13 cellular contexts compared by ENCODE assay signal in the genomic region with DNA sequence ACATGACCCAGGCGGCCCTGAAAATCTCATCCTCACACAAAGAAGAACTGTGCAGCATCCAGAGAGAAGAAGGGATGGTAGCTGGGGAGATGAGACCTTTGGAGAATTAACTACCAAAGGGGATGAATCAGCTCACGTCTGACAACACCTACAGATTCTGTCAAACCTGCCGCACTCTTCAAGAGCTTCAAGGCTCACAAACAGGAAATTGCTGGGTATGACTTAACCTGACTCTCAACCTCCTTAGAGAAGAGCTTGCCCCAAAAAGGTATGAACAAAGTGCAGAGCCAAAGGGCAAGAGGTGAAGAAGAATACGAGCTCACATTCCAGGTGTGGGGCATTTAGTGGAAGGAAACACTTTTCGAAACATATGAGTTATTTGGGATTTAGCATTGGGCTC.
DNase-seq lines count a peak whose midpoint lies in the region; ATAC-seq and TF ChIP-seq lines count a peak whose summit lies in the region.
"Had no signal": no experiment of that assay in that cellular context is flagged by ENCODE, and none has a peak within 500 bp of the region (broad histone marks: within the 10 kb centered on the region; RNA-seq: fewer than 3 reads in every experiment).

No MANE protein-coding gene starts in this region.

- TF ChIP-seq CTCF in esophagus muscularis mucosa (IDR thresholded peaks at IDR 0.05), result no peak

- H3K36me3 ChIP-seq in esophagus muscularis mucosa, result no peaks in the 10 kb centered on the region

- peaks cover 5 to 77% (median 62%) of the 10 kb centered on the region in 4 donors for H3K4me1 ChIP-seq in esophagus muscularis mucosa

- H3K27ac Mint-ChIP-seq in activated CD4-positive, alpha-beta memory T cell treated with anti-CD3 and anti-CD28 coated beads, Interleukin-2, amount 10 ng/mL, durations not matched to agents 7 days and 5 days, result peak overlapping the region; percentile 38

- no peak for TF ChIP-seq EP300 in esophagus muscularis mucosa (IDR thresholded peaks at IDR 0.05)

- TF ChIP-seq POLR2A in esophagus muscularis mucosa (IDR thresholded peaks at IDR 0.05; ENCODE audit: low read depth), result no peak

- peaks cover 4% of the 10 kb centered on the region for H3K36me3 Mint-ChIP-seq in activated CD4-positive, alpha-beta memory T cell treated with anti-CD3 and anti-CD28 coated beads, Interleukin-2, amount 10 ng/mL, durations not matched to agents 7 days and 5 days (ENCODE audit: low read depth)

- H3K4me3 Mint-ChIP-seq in activated CD4-positive, alpha-beta memory T cell treated with anti-CD3 and anti-CD28 coated beads, Interleukin-2, amount 10 ng/mL, durations not matched to agents 7 days and 5 days, result no peak overlapping the region

- H3K27me3 Mint-ChIP-seq in activated CD4-positive, alpha-beta memory T cell treated with anti-CD3 and anti-CD28 coated beads, Interleukin-2, amount 10 ng/mL, durations not matched to agents 7 days and 5 days, result no peaks in the 10 kb centered on the region

- H3K27me3 ChIP-seq in esophagus muscularis mucosa, result no peaks in the 10 kb centered on the region

- no peak overlapping the region for H3K4me3 ChIP-seq in esophagus muscularis mucosa

- POLR2A ChIA-PET in activated CD4-positive, alpha-beta memory T cell treated with anti-CD3 and anti-CD28 coated beads, Interleukin-2, amount 10 ng/mL, durations not matched to agents 7 days and 5 days (lab: Charles Lee), result interaction anchor here (1.0 to 1.4 kb wide), 3 partner anchors 19 to 73 kb away, joined by 3 to 4 read pairs (median 3); no protein-coding TSS in a partner anchor

- peak; percentile 21 for DNase-seq in activated T-cell treated with anti-CD3 and anti-CD28 coated beads for 4 hours
- no peak for DNase-seq in activated T-cell treated with anti-CD3 and anti-CD28 coated beads, Interleukin-2, amount 50 U/mL, for 1 hour
- DNase-seq in activated CD4-positive, alpha-beta memory T cell treated with anti-CD3 and anti-CD28 coated beads, Interleukin-2, amount 10 ng/mL, durations not matched to agents 7 days and 5 days, result peak; percentile 39
- DNase-seq in effector CD4-positive, alpha-beta T cell, result peak; percentile 39
- DNase-seq in stimulated activated naive CD4-positive, alpha-beta T cell (lab: John Stamatoyannopoulos, UW), result peak in 5 of 6 experiments; percentile 16 to 69 (median 51)
- DNase-seq in esophagus muscularis mucosa (ENCODE audit: extremely low spot score), result no peak
- DNase-seq: kidney glomerular epithelial cell, NCI-H1417, NCI-H524 treated with DMSO at 0.1 percent for 48 hours, SHP77 treated with DMSO at 0.1 percent for 48 hours had no signal

- H3K9me3 ChIP-seq in esophagus muscularis mucosa, result no peaks in the 10 kb centered on the region

- intact Hi-C loops in esophagus muscularis mucosa (cut with DNase I), result no loop called here

- no peak overlapping the region for H3K27ac ChIP-seq in esophagus muscularis mucosa (replicated peaks in 1 of 4)
- H3K27ac ChIP-seq: VCaP had no signal

- CTCF ChIA-PET in activated CD4-positive, alpha-beta memory T cell treated with anti-CD3 and anti-CD28 coated beads, Interleukin-2, amount 10 ng/mL, durations not matched to agents 7 days and 5 days (lab: Charles Lee), result interaction anchor here (0.6 to 1.1 kb wide), 2 partner anchors 31 to 216 kb away, joined by 4 to 5 read pairs; no protein-coding TSS in a partner anchor

- peaks cover 16% of the 10 kb centered on the region for H3K4me1 Mint-ChIP-seq in activated CD4-positive, alpha-beta memory T cell treated with anti-CD3 and anti-CD28 coated beads, Interleukin-2, amount 10 ng/mL, durations not matched to agents 7 days and 5 days

- ATAC-seq in HG03196 (IDR thresholded peaks at IDR 0.05; ENCODE audit: unreplicated experiment), result no peak
- no peak for ATAC-seq in HG03039 (IDR thresholded peaks at IDR 0.05; ENCODE audit: unreplicated experiment)

- no peaks in the 10 kb centered on the region for H3K9me3 Mint-ChIP-seq in activated CD4-positive, alpha-beta memory T cell treated with anti-CD3 and anti-CD28 coated beads, Interleukin-2, amount 10 ng/mL, durations not matched to agents 7 days and 5 days

- 74% methylated on average over 5 of the region's 5 CpGs for WGBS in esophagus muscularis mucosa

Comparison
In these comparisons a context has a peak if more than half of its experiments do, and no peak if none do; other contexts are left out.
1. DNase-seq: peak in activated T-cell treated with anti-CD3 and anti-CD28 coated beads for 4 hours (single experiment), activated CD4-positive, alpha-beta memory T cell treated with anti-CD3 and anti-CD28 coated beads, Interleukin-2, amount 10 ng/mL, durations not matched to agents 7 days and 5 days (single experiment), effector CD4-positive, alpha-beta T cell (single experiment) and stimulated activated naive CD4-positive, alpha-beta T cell (5 of 6); none in activated T-cell treated with anti-CD3 and anti-CD28 coated beads, Interleukin-2, amount 50 U/mL, for 1 hour (single experiment) and esophagus muscularis mucosa (single experiment).